1 cellular context compared by ENCODE assay signal in the genomic region with DNA sequence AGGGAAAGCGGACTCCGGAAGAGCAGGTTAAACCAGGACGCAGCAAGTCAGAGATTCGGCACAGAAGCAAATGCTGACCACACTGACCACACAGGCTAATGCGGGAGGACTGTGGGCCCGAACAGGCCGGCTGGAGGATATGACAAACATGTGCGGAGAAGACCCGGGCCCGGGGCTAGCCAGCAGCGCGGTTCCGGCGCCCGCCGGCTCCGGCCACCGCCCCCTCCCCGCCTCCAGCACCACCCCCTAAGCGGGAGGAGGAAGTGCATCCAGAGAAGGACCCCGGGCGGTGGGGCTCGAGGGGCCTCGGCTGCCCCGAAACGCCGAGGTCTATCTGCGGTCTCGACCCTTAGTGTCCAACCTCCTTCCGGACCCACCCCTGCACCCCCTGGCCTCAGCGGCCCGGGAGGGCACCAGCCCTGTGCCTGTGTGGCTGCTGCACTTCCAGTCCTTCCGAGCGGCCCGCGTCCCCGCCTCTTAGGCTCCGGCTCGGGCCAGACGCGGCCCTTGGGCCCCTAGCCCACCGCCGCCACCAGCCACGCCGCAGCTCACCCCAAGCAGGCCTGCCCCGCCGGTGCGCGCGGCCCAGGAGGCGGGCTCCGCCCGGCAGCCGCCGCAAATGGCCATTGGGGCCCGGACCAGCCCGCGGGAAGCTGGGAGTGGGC.
TF ChIP-seq lines count a peak whose summit lies in the region.

No MANE protein-coding gene starts in this region.

TF ChIP-seq in K562, 482 proteins besides CTCF, POLR2A, EP300 and RAD21 (continued from another document and continues in another):
- TF ChIP-seq, protein P1, sequence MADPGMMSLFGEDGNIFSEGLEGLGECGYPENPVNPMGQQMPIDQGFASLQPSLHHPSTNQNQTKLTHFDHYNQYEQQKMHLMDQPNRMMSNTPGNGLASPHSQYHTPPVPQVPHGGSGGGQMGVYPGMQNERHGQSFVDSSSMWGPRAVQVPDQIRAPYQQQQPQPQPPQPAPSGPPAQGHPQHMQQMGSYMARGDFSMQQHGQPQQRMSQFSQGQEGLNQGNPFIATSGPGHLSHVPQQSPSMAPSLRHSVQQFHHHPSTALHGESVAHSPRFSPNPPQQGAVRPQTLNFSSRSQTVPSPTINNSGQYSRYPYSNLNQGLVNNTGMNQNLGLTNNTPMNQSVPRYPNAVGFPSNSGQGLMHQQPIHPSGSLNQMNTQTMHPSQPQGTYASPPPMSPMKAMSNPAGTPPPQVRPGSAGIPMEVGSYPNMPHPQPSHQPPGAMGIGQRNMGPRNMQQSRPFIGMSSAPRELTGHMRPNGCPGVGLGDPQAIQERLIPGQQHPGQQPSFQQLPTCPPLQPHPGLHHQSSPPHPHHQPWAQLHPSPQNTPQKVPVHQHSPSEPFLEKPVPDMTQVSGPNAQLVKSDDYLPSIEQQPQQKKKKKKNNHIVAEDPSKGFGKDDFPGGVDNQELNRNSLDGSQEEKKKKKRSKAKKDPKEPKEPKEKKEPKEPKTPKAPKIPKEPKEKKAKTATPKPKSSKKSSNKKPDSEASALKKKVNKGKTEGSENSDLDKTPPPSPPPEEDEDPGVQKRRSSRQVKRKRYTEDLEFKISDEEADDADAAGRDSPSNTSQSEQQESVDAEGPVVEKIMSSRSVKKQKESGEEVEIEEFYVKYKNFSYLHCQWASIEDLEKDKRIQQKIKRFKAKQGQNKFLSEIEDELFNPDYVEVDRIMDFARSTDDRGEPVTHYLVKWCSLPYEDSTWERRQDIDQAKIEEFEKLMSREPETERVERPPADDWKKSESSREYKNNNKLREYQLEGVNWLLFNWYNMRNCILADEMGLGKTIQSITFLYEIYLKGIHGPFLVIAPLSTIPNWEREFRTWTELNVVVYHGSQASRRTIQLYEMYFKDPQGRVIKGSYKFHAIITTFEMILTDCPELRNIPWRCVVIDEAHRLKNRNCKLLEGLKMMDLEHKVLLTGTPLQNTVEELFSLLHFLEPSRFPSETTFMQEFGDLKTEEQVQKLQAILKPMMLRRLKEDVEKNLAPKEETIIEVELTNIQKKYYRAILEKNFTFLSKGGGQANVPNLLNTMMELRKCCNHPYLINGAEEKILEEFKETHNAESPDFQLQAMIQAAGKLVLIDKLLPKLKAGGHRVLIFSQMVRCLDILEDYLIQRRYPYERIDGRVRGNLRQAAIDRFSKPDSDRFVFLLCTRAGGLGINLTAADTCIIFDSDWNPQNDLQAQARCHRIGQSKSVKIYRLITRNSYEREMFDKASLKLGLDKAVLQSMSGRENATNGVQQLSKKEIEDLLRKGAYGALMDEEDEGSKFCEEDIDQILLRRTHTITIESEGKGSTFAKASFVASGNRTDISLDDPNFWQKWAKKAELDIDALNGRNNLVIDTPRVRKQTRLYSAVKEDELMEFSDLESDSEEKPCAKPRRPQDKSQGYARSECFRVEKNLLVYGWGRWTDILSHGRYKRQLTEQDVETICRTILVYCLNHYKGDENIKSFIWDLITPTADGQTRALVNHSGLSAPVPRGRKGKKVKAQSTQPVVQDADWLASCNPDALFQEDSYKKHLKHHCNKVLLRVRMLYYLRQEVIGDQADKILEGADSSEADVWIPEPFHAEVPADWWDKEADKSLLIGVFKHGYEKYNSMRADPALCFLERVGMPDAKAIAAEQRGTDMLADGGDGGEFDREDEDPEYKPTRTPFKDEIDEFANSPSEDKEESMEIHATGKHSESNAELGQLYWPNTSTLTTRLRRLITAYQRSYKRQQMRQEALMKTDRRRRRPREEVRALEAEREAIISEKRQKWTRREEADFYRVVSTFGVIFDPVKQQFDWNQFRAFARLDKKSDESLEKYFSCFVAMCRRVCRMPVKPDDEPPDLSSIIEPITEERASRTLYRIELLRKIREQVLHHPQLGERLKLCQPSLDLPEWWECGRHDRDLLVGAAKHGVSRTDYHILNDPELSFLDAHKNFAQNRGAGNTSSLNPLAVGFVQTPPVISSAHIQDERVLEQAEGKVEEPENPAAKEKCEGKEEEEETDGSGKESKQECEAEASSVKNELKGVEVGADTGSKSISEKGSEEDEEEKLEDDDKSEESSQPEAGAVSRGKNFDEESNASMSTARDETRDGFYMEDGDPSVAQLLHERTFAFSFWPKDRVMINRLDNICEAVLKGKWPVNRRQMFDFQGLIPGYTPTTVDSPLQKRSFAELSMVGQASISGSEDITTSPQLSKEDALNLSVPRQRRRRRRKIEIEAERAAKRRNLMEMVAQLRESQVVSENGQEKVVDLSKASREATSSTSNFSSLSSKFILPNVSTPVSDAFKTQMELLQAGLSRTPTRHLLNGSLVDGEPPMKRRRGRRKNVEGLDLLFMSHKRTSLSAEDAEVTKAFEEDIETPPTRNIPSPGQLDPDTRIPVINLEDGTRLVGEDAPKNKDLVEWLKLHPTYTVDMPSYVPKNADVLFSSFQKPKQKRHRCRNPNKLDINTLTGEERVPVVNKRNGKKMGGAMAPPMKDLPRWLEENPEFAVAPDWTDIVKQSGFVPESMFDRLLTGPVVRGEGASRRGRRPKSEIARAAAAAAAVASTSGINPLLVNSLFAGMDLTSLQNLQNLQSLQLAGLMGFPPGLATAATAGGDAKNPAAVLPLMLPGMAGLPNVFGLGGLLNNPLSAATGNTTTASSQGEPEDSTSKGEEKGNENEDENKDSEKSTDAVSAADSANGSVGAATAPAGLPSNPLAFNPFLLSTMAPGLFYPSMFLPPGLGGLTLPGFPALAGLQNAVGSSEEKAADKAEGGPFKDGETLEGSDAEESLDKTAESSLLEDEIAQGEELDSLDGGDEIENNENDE (IDR thresholded peaks at IDR 0.05; ENCODE audit: low read depth, low read length): no peak
- TF ChIP-seq POLR3A (IDR thresholded peaks at IDR 0.05; ENCODE audit: borderline replicate concordance, extremely low read depth, insufficient read depth, insufficient read length) (no peak), KDM1A (IDR thresholded peaks at IDR 0.05) (no peak), ZNF717 (CRISPR knock-in tag; IDR thresholded peaks at IDR 0.05) (no peak), SMAD3 (CRISPR knock-in tag; conservative IDR thresholded peaks at IDR 0.05) (no peak), ZNF695 (CRISPR knock-in tag; IDR thresholded peaks at IDR 0.05) (no peak), GABPB1 (CRISPR knock-in tag; IDR thresholded peaks at IDR 0.05) (peak; percentile 53; the same call in 1 of the 2 replicates), PTRF (tag; IDR thresholded peaks at IDR 0.05) (no peak), HDAC3 (IDR thresholded peaks at IDR 0.05; ENCODE audit: borderline replicate concordance, partially characterized antibody) (no peak), ARHGAP35 (IDR thresholded peaks at IDR 0.05; ENCODE audit: partially characterized antibody) (no peak), HMG20A (CRISPR knock-in tag; conservative IDR thresholded peaks at IDR 0.05) (no peak), ZNF3 (CRISPR knock-in tag; IDR thresholded peaks at IDR 0.05) (no peak), ZNF324 (CRISPR knock-in tag; IDR thresholded peaks at IDR 0.05) (no peak), ATF7 (IDR thresholded peaks at IDR 0.05) (no peak), HNRNPH1 (optimal IDR thresholded peaks at IDR 0.05; ENCODE audit: low read depth, low read length) (no peak), EHMT2 (IDR thresholded peaks at IDR 0.05) (no peak), PRMT5 (CRISPR knock-in tag; IDR thresholded peaks at IDR 0.05) (no peak), NFATC3 (IDR thresholded peaks at IDR 0.05) (no peak), ASH1L (IDR thresholded peaks at IDR 0.05; ENCODE audit: borderline replicate concordance, low read depth, partially characterized antibody) (no peak), CSDE1 (IDR thresholded peaks at IDR 0.05) (no peak)
- TF ChIP-seq, protein P2, sequence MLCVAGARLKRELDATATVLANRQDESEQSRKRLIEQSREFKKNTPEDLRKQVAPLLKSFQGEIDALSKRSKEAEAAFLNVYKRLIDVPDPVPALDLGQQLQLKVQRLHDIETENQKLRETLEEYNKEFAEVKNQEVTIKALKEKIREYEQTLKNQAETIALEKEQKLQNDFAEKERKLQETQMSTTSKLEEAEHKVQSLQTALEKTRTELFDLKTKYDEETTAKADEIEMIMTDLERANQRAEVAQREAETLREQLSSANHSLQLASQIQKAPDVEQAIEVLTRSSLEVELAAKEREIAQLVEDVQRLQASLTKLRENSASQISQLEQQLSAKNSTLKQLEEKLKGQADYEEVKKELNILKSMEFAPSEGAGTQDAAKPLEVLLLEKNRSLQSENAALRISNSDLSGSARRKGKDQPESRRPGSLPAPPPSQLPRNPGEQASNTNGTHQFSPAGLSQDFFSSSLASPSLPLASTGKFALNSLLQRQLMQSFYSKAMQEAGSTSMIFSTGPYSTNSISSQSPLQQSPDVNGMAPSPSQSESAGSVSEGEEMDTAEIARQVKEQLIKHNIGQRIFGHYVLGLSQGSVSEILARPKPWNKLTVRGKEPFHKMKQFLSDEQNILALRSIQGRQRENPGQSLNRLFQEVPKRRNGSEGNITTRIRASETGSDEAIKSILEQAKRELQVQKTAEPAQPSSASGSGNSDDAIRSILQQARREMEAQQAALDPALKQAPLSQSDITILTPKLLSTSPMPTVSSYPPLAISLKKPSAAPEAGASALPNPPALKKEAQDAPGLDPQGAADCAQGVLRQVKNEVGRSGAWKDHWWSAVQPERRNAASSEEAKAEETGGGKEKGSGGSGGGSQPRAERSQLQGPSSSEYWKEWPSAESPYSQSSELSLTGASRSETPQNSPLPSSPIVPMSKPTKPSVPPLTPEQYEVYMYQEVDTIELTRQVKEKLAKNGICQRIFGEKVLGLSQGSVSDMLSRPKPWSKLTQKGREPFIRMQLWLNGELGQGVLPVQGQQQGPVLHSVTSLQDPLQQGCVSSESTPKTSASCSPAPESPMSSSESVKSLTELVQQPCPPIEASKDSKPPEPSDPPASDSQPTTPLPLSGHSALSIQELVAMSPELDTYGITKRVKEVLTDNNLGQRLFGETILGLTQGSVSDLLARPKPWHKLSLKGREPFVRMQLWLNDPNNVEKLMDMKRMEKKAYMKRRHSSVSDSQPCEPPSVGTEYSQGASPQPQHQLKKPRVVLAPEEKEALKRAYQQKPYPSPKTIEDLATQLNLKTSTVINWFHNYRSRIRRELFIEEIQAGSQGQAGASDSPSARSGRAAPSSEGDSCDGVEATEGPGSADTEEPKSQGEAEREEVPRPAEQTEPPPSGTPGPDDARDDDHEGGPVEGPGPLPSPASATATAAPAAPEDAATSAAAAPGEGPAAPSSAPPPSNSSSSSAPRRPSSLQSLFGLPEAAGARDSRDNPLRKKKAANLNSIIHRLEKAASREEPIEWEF (CRISPR knock-in tag; IDR thresholded peaks at IDR 0.05): no peak
- TF ChIP-seq, protein P3, sequence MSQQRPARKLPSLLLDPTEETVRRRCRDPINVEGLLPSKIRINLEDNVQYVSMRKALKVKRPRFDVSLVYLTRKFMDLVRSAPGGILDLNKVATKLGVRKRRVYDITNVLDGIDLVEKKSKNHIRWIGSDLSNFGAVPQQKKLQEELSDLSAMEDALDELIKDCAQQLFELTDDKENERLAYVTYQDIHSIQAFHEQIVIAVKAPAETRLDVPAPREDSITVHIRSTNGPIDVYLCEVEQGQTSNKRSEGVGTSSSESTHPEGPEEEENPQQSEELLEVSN (IDR thresholded peaks at IDR 0.05; ENCODE audit: borderline replicate concordance in 1 of 2, extremely low read depth in 1 of 2, insufficient read depth in 1 of 2, insufficient read length in 1 of 2, low read depth in 1 of 2, low read length in 1 of 2, poor library complexity in 1 of 2, severe bottlenecking in 1 of 2): peak; percentile 9 to 74
- TF ChIP-seq, protein P4, sequence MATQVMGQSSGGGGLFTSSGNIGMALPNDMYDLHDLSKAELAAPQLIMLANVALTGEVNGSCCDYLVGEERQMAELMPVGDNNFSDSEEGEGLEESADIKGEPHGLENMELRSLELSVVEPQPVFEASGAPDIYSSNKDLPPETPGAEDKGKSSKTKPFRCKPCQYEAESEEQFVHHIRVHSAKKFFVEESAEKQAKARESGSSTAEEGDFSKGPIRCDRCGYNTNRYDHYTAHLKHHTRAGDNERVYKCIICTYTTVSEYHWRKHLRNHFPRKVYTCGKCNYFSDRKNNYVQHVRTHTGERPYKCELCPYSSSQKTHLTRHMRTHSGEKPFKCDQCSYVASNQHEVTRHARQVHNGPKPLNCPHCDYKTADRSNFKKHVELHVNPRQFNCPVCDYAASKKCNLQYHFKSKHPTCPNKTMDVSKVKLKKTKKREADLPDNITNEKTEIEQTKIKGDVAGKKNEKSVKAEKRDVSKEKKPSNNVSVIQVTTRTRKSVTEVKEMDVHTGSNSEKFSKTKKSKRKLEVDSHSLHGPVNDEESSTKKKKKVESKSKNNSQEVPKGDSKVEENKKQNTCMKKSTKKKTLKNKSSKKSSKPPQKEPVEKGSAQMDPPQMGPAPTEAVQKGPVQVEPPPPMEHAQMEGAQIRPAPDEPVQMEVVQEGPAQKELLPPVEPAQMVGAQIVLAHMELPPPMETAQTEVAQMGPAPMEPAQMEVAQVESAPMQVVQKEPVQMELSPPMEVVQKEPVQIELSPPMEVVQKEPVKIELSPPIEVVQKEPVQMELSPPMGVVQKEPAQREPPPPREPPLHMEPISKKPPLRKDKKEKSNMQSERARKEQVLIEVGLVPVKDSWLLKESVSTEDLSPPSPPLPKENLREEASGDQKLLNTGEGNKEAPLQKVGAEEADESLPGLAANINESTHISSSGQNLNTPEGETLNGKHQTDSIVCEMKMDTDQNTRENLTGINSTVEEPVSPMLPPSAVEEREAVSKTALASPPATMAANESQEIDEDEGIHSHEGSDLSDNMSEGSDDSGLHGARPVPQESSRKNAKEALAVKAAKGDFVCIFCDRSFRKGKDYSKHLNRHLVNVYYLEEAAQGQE (CRISPR knock-in tag; IDR thresholded peaks at IDR 0.05; ENCODE audit: low read depth): no peak
- TF ChIP-seq, protein P5, sequence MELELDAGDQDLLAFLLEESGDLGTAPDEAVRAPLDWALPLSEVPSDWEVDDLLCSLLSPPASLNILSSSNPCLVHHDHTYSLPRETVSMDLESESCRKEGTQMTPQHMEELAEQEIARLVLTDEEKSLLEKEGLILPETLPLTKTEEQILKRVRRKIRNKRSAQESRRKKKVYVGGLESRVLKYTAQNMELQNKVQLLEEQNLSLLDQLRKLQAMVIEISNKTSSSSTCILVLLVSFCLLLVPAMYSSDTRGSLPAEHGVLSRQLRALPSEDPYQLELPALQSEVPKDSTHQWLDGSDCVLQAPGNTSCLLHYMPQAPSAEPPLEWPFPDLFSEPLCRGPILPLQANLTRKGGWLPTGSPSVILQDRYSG (tag; conservative IDR thresholded peaks at IDR 0.05; ENCODE audit: low read depth): no peak
- TF ChIP-seq, protein P6, sequence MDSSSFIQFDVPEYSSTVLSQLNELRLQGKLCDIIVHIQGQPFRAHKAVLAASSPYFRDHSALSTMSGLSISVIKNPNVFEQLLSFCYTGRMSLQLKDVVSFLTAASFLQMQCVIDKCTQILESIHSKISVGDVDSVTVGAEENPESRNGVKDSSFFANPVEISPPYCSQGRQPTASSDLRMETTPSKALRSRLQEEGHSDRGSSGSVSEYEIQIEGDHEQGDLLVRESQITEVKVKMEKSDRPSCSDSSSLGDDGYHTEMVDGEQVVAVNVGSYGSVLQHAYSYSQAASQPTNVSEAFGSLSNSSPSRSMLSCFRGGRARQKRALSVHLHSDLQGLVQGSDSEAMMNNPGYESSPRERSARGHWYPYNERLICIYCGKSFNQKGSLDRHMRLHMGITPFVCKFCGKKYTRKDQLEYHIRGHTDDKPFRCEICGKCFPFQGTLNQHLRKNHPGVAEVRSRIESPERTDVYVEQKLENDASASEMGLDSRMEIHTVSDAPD (CRISPR knock-in tag; IDR thresholded peaks at IDR 0.05): no peak
- TF ChIP-seq, protein P7, sequence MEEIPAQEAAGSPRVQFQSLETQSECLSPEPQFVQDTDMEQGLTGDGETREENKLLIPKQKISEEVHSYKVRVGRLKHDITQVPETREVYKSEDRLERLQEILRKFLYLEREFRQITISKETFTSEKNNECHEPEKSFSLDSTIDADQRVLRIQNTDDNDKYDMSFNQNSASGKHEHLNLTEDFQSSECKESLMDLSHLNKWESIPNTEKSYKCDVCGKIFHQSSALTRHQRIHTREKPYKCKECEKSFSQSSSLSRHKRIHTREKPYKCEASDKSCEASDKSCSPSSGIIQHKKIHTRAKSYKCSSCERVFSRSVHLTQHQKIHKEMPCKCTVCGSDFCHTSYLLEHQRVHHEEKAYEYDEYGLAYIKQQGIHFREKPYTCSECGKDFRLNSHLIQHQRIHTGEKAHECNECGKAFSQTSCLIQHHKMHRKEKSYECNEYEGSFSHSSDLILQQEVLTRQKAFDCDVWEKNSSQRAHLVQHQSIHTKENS (CRISPR knock-in tag; IDR thresholded peaks at IDR 0.05): no peak
